Comparison of ENCODE assay signal across 1 cellular context in genomic region chr17:82568997-82569393, GRCh38.
TF ChIP-seq lines count a peak whose summit lies in the region.

No MANE protein-coding gene starts in this region.

TF ChIP-seq in HEK293, 187 proteins besides CTCF, POLR2A, EP300 and RAD21:
- no peak for TF ChIP-seq GFI1B (tag by site-specific recombination; IDR thresholded peaks at IDR 0.05)
- TF ChIP-seq, protein P1, sequence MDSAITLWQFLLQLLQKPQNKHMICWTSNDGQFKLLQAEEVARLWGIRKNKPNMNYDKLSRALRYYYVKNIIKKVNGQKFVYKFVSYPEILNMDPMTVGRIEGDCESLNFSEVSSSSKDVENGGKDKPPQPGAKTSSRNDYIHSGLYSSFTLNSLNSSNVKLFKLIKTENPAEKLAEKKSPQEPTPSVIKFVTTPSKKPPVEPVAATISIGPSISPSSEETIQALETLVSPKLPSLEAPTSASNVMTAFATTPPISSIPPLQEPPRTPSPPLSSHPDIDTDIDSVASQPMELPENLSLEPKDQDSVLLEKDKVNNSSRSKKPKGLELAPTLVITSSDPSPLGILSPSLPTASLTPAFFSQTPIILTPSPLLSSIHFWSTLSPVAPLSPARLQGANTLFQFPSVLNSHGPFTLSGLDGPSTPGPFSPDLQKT (IDR thresholded peaks at IDR 0.05; ENCODE audit: borderline replicate concordance, low read depth, low read length), result no peak
- no peak for TF ChIP-seq ZNF561 (tag by site-specific recombination; IDR thresholded peaks at IDR 0.05; ENCODE audit: borderline replicate concordance)
- TF ChIP-seq ZNF585B (tag by site-specific recombination; IDR thresholded peaks at IDR 0.05), result no peak
- TF ChIP-seq PRDM2 (tag by site-specific recombination; IDR thresholded peaks at IDR 0.05; ENCODE audit: borderline replicate concordance), result no peak
- no peak for TF ChIP-seq ZNF548 (tag by site-specific recombination; IDR thresholded peaks at IDR 0.05)
- TF ChIP-seq ZSCAN16 (tag by site-specific recombination; IDR thresholded peaks at IDR 0.05), result no peak
- no peak for TF ChIP-seq REPIN1 (tag by site-specific recombination; IDR thresholded peaks at IDR 0.05; ENCODE audit: low read depth)
- TF ChIP-seq ZNF391 (tag by site-specific recombination; IDR thresholded peaks at IDR 0.05; ENCODE audit: borderline replicate concordance, low read depth), result no peak
- no peak for TF ChIP-seq ZFP37 (tag by site-specific recombination; IDR thresholded peaks at IDR 0.05)
- TF ChIP-seq ZNF341 (tag by site-specific recombination; IDR thresholded peaks at IDR 0.05; ENCODE audit: low read depth), result no peak
- no peak for TF ChIP-seq ZNF18 (tag by site-specific recombination; IDR thresholded peaks at IDR 0.05)
- no peak for TF ChIP-seq ZBTB44 (tag by site-specific recombination; IDR thresholded peaks at IDR 0.05)
- no peak for TF ChIP-seq ZNF280D (tag by site-specific recombination; IDR thresholded peaks at IDR 0.05)
